In genomic region chr22:49772692-49773091, GRCh38 we compare ENCODE assay signal across 18 cellular contexts.
"Had no signal": no experiment of that assay in that cellular context is flagged by ENCODE, and none has a peak within 500 bp of the region (broad histone marks: within the 10 kb centered on the region; RNA-seq: fewer than 3 reads in every experiment).

No MANE protein-coding gene starts in this region.

- H3K27me3 ChIP-seq: colonic mucosa, gastrocnemius medialis, heart left ventricle, pancreas, sigmoid colon, upper lobe of right lung had no signal

- H3K4me3 ChIP-seq: colonic mucosa, gastrocnemius medialis, heart left ventricle, mucosa of descending colon, pancreas, sigmoid colon, upper lobe of right lung had no signal

- H3K4me1 ChIP-seq: colonic mucosa, pancreas, upper lobe of right lung had no signal

- H3K9me3 ChIP-seq: colonic mucosa, gastrocnemius medialis, mucosa of descending colon, pancreas, sigmoid colon, upper lobe of right lung had no signal

- H3K27ac ChIP-seq: colonic mucosa, gastrocnemius medialis, heart left ventricle, pancreas, sigmoid colon, upper lobe of right lung had no signal

- ATAC-seq: esophagus mucosa, gastrocnemius medialis, heart left ventricle, mucosa of descending colon, natural killer cell, pancreas, upper lobe of right lung had no signal

- DNase-seq: activated B cell treated with CpG ODN at 0.5 μM for 24 hours; activated CD4-positive, alpha-beta memory T cell treated with anti-CD3 and anti-CD28 coated beads for 36 hours; activated CD4-positive, alpha-beta T cell treated with anti-CD3 and anti-CD28 coated beads for 4 hours; activated naive CD4-positive, alpha-beta T cell treated with anti-CD3 and anti-CD28 coated beads for 36 hours; activated T-cell treated with anti-CD3 and anti-CD28 coated beads, Interleukin-2, amount 50 U/mL, for 1 hour; anterior cingulate cortex; central memory CD4-positive, alpha-beta T cell; colonic mucosa; gastrocnemius medialis; immature natural killer cell; natural killer cell; sigmoid colon; stimulated activated naive CD4-positive, alpha-beta T cell; upper lobe of right lung had no signal
